Comparison of ENCODE assay signal across 1 cellular context in the genomic region with DNA sequence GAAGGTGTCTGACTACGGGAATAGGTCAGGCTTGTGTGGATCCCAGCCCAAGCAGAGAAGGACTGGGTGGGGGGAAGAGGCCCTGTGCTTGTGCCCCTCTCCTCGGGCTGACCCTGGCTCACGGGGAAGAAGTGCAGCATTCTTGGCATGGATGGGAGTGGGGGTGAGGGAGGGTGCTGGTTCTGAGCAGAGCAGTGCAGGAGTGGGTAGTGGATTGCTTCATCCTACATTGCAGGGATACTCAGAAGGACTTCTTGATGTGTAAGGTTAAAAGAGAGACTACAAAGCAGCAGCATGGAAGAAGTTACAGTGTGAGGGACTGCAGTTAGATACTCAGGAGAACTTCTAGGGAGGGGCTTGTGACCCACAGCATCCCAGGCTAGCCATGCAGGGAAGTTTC.
TF ChIP-seq lines count a peak whose summit lies in the region.

No MANE protein-coding gene starts in this region.

TF ChIP-seq in SK-N-SH, 30 proteins besides CTCF, POLR2A, EP300 and RAD21 (continued from another document):
- TF ChIP-seq, protein P1, sequence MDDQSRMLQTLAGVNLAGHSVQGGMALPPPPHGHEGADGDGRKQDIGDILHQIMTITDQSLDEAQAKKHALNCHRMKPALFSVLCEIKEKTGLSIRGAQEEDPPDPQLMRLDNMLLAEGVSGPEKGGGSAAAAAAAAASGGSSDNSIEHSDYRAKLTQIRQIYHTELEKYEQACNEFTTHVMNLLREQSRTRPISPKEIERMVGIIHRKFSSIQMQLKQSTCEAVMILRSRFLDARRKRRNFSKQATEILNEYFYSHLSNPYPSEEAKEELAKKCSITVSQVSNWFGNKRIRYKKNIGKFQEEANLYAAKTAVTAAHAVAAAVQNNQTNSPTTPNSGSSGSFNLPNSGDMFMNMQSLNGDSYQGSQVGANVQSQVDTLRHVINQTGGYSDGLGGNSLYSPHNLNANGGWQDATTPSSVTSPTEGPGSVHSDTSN (IDR thresholded peaks at IDR 0.05) = no peak
- TF ChIP-seq ELF1 (IDR thresholded peaks at IDR 0.05) (no peak), FOXM1 (IDR thresholded peaks at IDR 0.05; ENCODE audit: low read depth) (no peak), MXI1 (IDR thresholded peaks at IDR 0.05; ENCODE audit: low read depth, low read length) (no peak), EZH2phosphoT487 (IDR thresholded peaks at IDR 0.05; ENCODE audit: borderline replicate concordance, low read depth) (no peak), RFX5 (IDR thresholded peaks at IDR 0.05; ENCODE audit: low read length) (no peak), TAF1 (IDR thresholded peaks at IDR 0.05; ENCODE audit: borderline replicate concordance, low read depth, low read length) (no peak), MAX (IDR thresholded peaks at IDR 0.05; ENCODE audit: low read depth) (no peak), GABPA (IDR thresholded peaks at IDR 0.05; ENCODE audit: low read depth) (no peak), CHD2 (IDR thresholded peaks at IDR 0.05; ENCODE audit: low read length, partially characterized antibody) (no peak), FOSL2 (IDR thresholded peaks at IDR 0.05; ENCODE audit: borderline replicate concordance, low read depth) (no peak), USF1 (IDR thresholded peaks at IDR 0.05; ENCODE audit: borderline replicate concordance, low read depth) (no peak), RCOR1 (IDR thresholded peaks at IDR 0.05; ENCODE audit: low read length) (no peak), MEF2A (IDR thresholded peaks at IDR 0.05; ENCODE audit: borderline replicate concordance, low read depth) (no peak)
- TF ChIP-seq, protein P2, sequence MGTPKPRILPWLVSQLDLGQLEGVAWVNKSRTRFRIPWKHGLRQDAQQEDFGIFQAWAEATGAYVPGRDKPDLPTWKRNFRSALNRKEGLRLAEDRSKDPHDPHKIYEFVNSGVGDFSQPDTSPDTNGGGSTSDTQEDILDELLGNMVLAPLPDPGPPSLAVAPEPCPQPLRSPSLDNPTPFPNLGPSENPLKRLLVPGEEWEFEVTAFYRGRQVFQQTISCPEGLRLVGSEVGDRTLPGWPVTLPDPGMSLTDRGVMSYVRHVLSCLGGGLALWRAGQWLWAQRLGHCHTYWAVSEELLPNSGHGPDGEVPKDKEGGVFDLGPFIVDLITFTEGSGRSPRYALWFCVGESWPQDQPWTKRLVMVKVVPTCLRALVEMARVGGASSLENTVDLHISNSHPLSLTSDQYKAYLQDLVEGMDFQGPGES (IDR thresholded peaks at IDR 0.05; ENCODE audit: low read depth, low read length) = no peak
- TF ChIP-seq, protein P3, sequence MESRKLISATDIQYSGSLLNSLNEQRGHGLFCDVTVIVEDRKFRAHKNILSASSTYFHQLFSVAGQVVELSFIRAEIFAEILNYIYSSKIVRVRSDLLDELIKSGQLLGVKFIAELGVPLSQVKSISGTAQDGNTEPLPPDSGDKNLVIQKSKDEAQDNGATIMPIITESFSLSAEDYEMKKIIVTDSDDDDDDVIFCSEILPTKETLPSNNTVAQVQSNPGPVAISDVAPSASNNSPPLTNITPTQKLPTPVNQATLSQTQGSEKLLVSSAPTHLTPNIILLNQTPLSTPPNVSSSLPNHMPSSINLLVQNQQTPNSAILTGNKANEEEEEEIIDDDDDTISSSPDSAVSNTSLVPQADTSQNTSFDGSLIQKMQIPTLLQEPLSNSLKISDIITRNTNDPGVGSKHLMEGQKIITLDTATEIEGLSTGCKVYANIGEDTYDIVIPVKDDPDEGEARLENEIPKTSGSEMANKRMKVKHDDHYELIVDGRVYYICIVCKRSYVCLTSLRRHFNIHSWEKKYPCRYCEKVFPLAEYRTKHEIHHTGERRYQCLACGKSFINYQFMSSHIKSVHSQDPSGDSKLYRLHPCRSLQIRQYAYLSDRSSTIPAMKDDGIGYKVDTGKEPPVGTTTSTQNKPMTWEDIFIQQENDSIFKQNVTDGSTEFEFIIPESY (IDR thresholded peaks at IDR 0.05; ENCODE audit: borderline replicate concordance, low read depth) = no peak
